20 cellular contexts compared by ENCODE assay signal in genomic region chr12:95321516-95322246, GRCh38.
DNase-seq lines count a peak whose midpoint lies in the region; FAIRE-seq and TF ChIP-seq lines count a peak whose summit lies in the region.
"Had no signal": no experiment of that assay in that cellular context is flagged by ENCODE, and none has a peak within 500 bp of the region (broad histone marks: within the 10 kb centered on the region; RNA-seq: fewer than 3 reads in every experiment).

No MANE protein-coding gene starts in this region.

- no peak overlapping the region for H3K9ac ChIP-seq in parathyroid adenoma
- H3K9ac ChIP-seq in neuronal stem cell (ENCODE audit: low read depth, low read length, poor library complexity) = no peak overlapping the region
- H3K9ac ChIP-seq: GM23248 had no signal

- H3K4me1 Mint-ChIP-seq in HFFc6 (ENCODE audit: low read depth) = peaks cover 56% of the 10 kb centered on the region
- H3K4me1 Mint-ChIP-seq: B cell had no signal

- H3K9me3 ChIP-seq in parathyroid adenoma (ENCODE audit: control insufficient read depth, low read length) = no peaks in the 10 kb centered on the region
- no peaks in the 10 kb centered on the region for H3K9me3 ChIP-seq in neuronal stem cell (replicated peaks in 1 of 2; ENCODE audit: control insufficient read depth in 2 of 2, insufficient read depth in 1 of 2, low read depth in 1 of 2, low read length in 2 of 2)

- H3K4me1 ChIP-seq in parathyroid adenoma (no peaks in the 10 kb centered on the region), neuronal stem cell (ENCODE audit: control insufficient read depth in 2 of 2, insufficient read depth in 1 of 2, low read depth in 1 of 2, low read length in 2 of 2) (no peaks in the 10 kb centered on the region)

- no peaks in the 10 kb centered on the region for H3K79me1 ChIP-seq in neuronal stem cell (ENCODE audit: low read depth, low read length)

- H4K8ac ChIP-seq in neuronal stem cell (ENCODE audit: low read depth, low read length) = no peak overlapping the region

- H3K27ac ChIP-seq in parathyroid adenoma (no peak overlapping the region), neuronal stem cell (replicated peaks; ENCODE audit: low read length) (no peak overlapping the region)
- H3K27ac ChIP-seq: GM23248 had no signal

- H3K14ac ChIP-seq in neuronal stem cell (ENCODE audit: low read length) = no peak overlapping the region

- no peak overlapping the region for H3K4ac ChIP-seq in neuronal stem cell (ENCODE audit: low read length)

- WGBS in neuronal stem cell (ENCODE audit: extremely low coverage in 2 of 2, insufficient read length in 2 of 2, insufficient replicate concordance in 1 of 2), 2 donors = no CpG with 5 or more reads among the region's 3 CpGs

- FAIRE-seq in endometrium (lab: Jason Lieb, UNC) = peak; percentile 12
- FAIRE-seq: GM12891, RCC 7860 had no signal

- H3K79me2 ChIP-seq in parathyroid adenoma = no peaks in the 10 kb centered on the region

- no peak overlapping the region for H2BK12ac ChIP-seq in neuronal stem cell (ENCODE audit: low read length)

- no peak overlapping the region for H2BK120ac ChIP-seq in neuronal stem cell (ENCODE audit: low read depth, low read length)

- H2AK5ac ChIP-seq in neuronal stem cell (ENCODE audit: low read depth, low read length) = no peak overlapping the region

- TF ChIP-seq CTCF in HFFc6 (IDR thresholded peaks at IDR 0.05) (no peak), parathyroid adenoma (IDR thresholded peaks at IDR 0.05) (no peak)

- H2BK5ac ChIP-seq in neuronal stem cell (ENCODE audit: low read length) = no peak overlapping the region

- peak overlapping the region; percentile 23; the same call in 1 of the 2 replicates for H3K4me3 Mint-ChIP-seq in HFFc6
- H3K4me3 Mint-ChIP-seq: B cell had no signal

- H2AFZ ChIP-seq in parathyroid adenoma (peak overlapping the region; percentile 20), neuronal stem cell (ENCODE audit: low read length) (no peak overlapping the region)
- H2AFZ ChIP-seq: GM23248 had no signal

- H3K18ac ChIP-seq in neuronal stem cell (ENCODE audit: low read length) = no peak overlapping the region

- no peak overlapping the region for H2BK15ac ChIP-seq in neuronal stem cell (ENCODE audit: low read length)

- no peak overlapping the region for H3K4me2 ChIP-seq in parathyroid adenoma (ENCODE audit: low read length)
- H3K4me2 ChIP-seq in neuronal stem cell (ENCODE audit: insufficient read depth, low read length, poor library complexity, severe bottlenecking) = no peak overlapping the region

- H3K27ac Mint-ChIP-seq in HFFc6 = peak overlapping the region; percentile 68
- H3K27ac Mint-ChIP-seq: B cell had no signal

- no peak overlapping the region for H4K91ac ChIP-seq in neuronal stem cell (ENCODE audit: low read depth, low read length, poor library complexity)

- H3K4me3 ChIP-seq in parathyroid adenoma (ENCODE audit: low read depth, low read length) (no peak overlapping the region), neuronal stem cell (ENCODE audit: low read length in 2 of 2) (no peak overlapping the region)
- H3K4me3 ChIP-seq: GM23248 had no signal

- DNase-seq in D341Med (ENCODE audit: low spot score) = peak; percentile 51
- DNase-seq in HFFc6 = no peak
- no peak for DNase-seq in NCI-H187 treated with DMSO at 0.1 percent for 48 hours (lab: John Stamatoyannopoulos, UW)
- DNase-seq in neuronal stem cell (ENCODE audit: low spot score) = no peak
- no peak for DNase-seq in T-helper 2 cell
- DNase-seq: DMS153; KBM-7; NCI-H1436; NCI-H2029; NCI-H2171; NCI-H446; NCI-H526 treated with DMSO at 0.1 percent for 48 hours; NK-92 treated with Interleukin-12 subunit alpha and Interleukin-12 subunit beta, amount 100 ng/mL, for 24 hours; SW 1271 had no signal

- no peaks in the 10 kb centered on the region for H3K9me3 Mint-ChIP-seq in HFFc6

- no peak overlapping the region for H3K23ac ChIP-seq in neuronal stem cell (ENCODE audit: low read depth, low read length, poor library complexity)

- H3K36me3 ChIP-seq in parathyroid adenoma (ENCODE audit: control insufficient read depth, insufficient read depth, low read length) (no peaks in the 10 kb centered on the region), neuronal stem cell (replicated peaks in 1 of 2; ENCODE audit: control insufficient read depth in 2 of 2, insufficient read depth in 2 of 2, low read length in 2 of 2) (no peaks in the 10 kb centered on the region)

- H3K36me3 Mint-ChIP-seq in HFFc6 (ENCODE audit: low read depth) = no peaks in the 10 kb centered on the region

- H3K27me3 ChIP-seq in parathyroid adenoma (ENCODE audit: control insufficient read depth, insufficient read depth, low read length) = no peaks in the 10 kb centered on the region
- H3K27me3 ChIP-seq in neuronal stem cell (ENCODE audit: control insufficient read depth in 3 of 3, insufficient read depth in 3 of 3, low read depth in 1 of 3, low read length in 3 of 3) = no peaks in the 10 kb centered on the region

- no peaks in the 10 kb centered on the region; the same call in 1 of the 2 replicates for H3K27me3 Mint-ChIP-seq in HFFc6 (ENCODE audit: insufficient read depth)
